26 cellular contexts compared by ENCODE assay signal in the genomic region with DNA sequence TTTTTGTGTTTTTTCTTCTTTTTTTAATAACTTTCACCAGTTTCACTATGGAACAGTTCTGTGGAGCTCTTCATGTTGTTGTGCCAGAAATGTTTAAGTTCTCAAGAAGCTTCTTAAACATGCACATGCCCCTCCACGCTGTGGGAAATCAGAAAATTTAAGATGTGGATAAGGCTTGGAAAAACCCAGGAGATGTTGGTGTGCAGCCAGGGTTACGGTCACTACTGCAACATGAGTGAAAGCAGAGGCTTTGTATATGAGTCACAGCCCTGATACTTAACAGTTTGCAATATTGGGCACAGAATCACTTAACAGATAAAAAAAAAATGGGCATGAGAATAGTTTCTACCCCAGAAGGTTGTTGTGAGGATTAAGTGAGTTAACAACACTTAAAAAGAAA.
DNase-seq lines count a peak whose midpoint lies in the region; ATAC-seq, FAIRE-seq and TF ChIP-seq lines count a peak whose summit lies in the region.
"Had no signal": no experiment of that assay in that cellular context is flagged by ENCODE, and none has a peak within 500 bp of the region (broad histone marks: within the 10 kb centered on the region; RNA-seq: fewer than 3 reads in every experiment).

No MANE protein-coding gene starts in this region.

- peak overlapping the region; percentile 66 for H3K27ac ChIP-seq in suprapubic skin
- H3K27ac ChIP-seq: BLaER1, coronary artery, foreskin keratinocyte, prostate gland, SJSA1, thyroid gland had no signal

- intact Hi-C loops in activated CD4-positive, alpha-beta memory T cell treated with anti-CD3 and anti-CD28 coated beads for 36 hours (cut with micrococcal nuclease) = no loop called here

- ATAC-seq in GM19452 (IDR thresholded peaks at IDR 0.05; ENCODE audit: unreplicated experiment) = no peak
- ATAC-seq: activated naive CD8-positive, alpha-beta T cell treated with anti-CD3 and anti-CD28 coated beads, Interleukin-2, amount 50 U/mL, for 24 hours; foreskin keratinocyte; Panc1; stimulated activated naive B cell treated with anti-CD40 and anti-IgM and Interleukin-4, amounts not matched to agents 10 μg/mL and 1 μg/mL and 100 μg/mL, for 72 hours had no signal

- TF ChIP-seq CTCF in BJ (IDR thresholded peaks at IDR 0.05; ENCODE audit: insufficient read depth, low read depth, low read length) (no peak), suprapubic skin (IDR thresholded peaks at IDR 0.05) (no peak)

- H3K9me3 ChIP-seq in suprapubic skin = peaks cover 2% of the 10 kb centered on the region
- H3K9me3 ChIP-seq: prostate gland, SJSA1, thyroid gland had no signal

- no peak for TF ChIP-seq POLR2A in suprapubic skin (IDR thresholded peaks at IDR 0.05)

- DNase-seq in BJ (ENCODE audit: low read depth) = peak; percentile 7
- peak; percentile 48 for DNase-seq in RPMI7951 (ENCODE audit: low read depth)
- DNase-seq in fibroblast of peridontal ligament (ENCODE audit: extremely low read depth) = peak; percentile 59
- no peak for DNase-seq in suprapubic skin (ENCODE audit: low spot score in 2 of 2)
- no peak for DNase-seq in GM19239 (ENCODE audit: insufficient read length, low spot score)
- no peak for DNase-seq in activated CD4-positive, alpha-beta memory T cell treated with anti-CD3 and anti-CD28 coated beads for 36 hours
- DNase-seq: activated CD8-positive, alpha-beta memory T cell treated with anti-CD3 and anti-CD28 coated beads, Interleukin-2, amount 50 U/mL, for 4 hours; activated naive CD8-positive, alpha-beta T cell treated with anti-CD3 and anti-CD28 coated beads, Interleukin-2, amount 50 U/mL, for 24 hours; DND-41; foreskin keratinocyte; NCI-H1417; NCI-H2081 treated with DMSO at 0.1 percent for 48 hours; NCI-H510A; stimulated activated CD4-positive, alpha-beta T cell treated with anti-CD3 and anti-CD28 coated beads, Interleukin-2, amount 100 ng/mL, for 48 hours; stimulated activated naive B cell treated with anti-CD40 and anti-IgM and Interleukin-4, amounts not matched to agents 10 μg/mL and 1 μg/mL and 100 μg/mL, for 72 hours; T-helper 2 cell had no signal

- H3K4me3 Mint-ChIP-seq in activated CD4-positive, alpha-beta memory T cell treated with anti-CD3 and anti-CD28 coated beads for 36 hours = no peak overlapping the region
- H3K4me3 Mint-ChIP-seq: activated naive CD8-positive, alpha-beta T cell treated with anti-CD3 and anti-CD28 coated beads, Interleukin-2, amount 50 U/mL, for 24 hours; stimulated activated naive B cell treated with anti-CD40 and anti-IgM and Interleukin-4, amounts not matched to agents 10 μg/mL and 1 μg/mL and 100 μg/mL, for 72 hours had no signal

- no peaks in the 10 kb centered on the region for H3K4me1 ChIP-seq in suprapubic skin
- H3K4me1 ChIP-seq: foreskin keratinocyte, prostate gland, SJSA1, thyroid gland had no signal

- no peaks in the 10 kb centered on the region for H3K4me1 Mint-ChIP-seq in activated CD4-positive, alpha-beta memory T cell treated with anti-CD3 and anti-CD28 coated beads for 36 hours (ENCODE audit: low read depth)
- H3K4me1 Mint-ChIP-seq: activated naive CD8-positive, alpha-beta T cell treated with anti-CD3 and anti-CD28 coated beads, Interleukin-2, amount 50 U/mL, for 24 hours; stimulated activated naive B cell treated with anti-CD40 and anti-IgM and Interleukin-4, amounts not matched to agents 10 μg/mL and 1 μg/mL and 100 μg/mL, for 72 hours had no signal

- CTCF ChIA-PET in BJ (lab: Yijun Ruan, JAX) = no interaction called here
- CTCF ChIA-PET in activated CD4-positive, alpha-beta memory T cell treated with anti-CD3 and anti-CD28 coated beads for 36 hours (lab: Charles Lee) = no interaction called here

- H3K27me3 Mint-ChIP-seq in activated CD4-positive, alpha-beta memory T cell treated with anti-CD3 and anti-CD28 coated beads for 36 hours = no peaks in the 10 kb centered on the region
- H3K27me3 Mint-ChIP-seq: activated naive CD8-positive, alpha-beta T cell treated with anti-CD3 and anti-CD28 coated beads, Interleukin-2, amount 50 U/mL, for 24 hours had no signal

- H3K9me3 Mint-ChIP-seq in activated CD4-positive, alpha-beta memory T cell treated with anti-CD3 and anti-CD28 coated beads for 36 hours = peaks cover 33% of the 10 kb centered on the region

- no peaks in the 10 kb centered on the region for H3K36me3 Mint-ChIP-seq in activated CD4-positive, alpha-beta memory T cell treated with anti-CD3 and anti-CD28 coated beads for 36 hours
- H3K36me3 Mint-ChIP-seq: stimulated activated naive B cell treated with anti-CD40 and anti-IgM and Interleukin-4, amounts not matched to agents 10 μg/mL and 1 μg/mL and 100 μg/mL, for 72 hours had no signal

- no peak overlapping the region for H3K27ac Mint-ChIP-seq in activated CD4-positive, alpha-beta memory T cell treated with anti-CD3 and anti-CD28 coated beads for 36 hours
- H3K27ac Mint-ChIP-seq: activated naive CD8-positive, alpha-beta T cell treated with anti-CD3 and anti-CD28 coated beads, Interleukin-2, amount 50 U/mL, for 24 hours; stimulated activated naive B cell treated with anti-CD40 and anti-IgM and Interleukin-4, amounts not matched to agents 10 μg/mL and 1 μg/mL and 100 μg/mL, for 72 hours had no signal

- H3K4me3 ChIP-seq in BJ (ENCODE audit: low read depth, low read length) = no peak overlapping the region
- no peak overlapping the region for H3K4me3 ChIP-seq in suprapubic skin
- H3K4me3 ChIP-seq: BLaER1, coronary artery, lung, prostate gland, SJSA1, thyroid gland had no signal

- POLR2A ChIA-PET in BJ (lab: Charles Lee) = no interaction called here
- POLR2A ChIA-PET in activated CD4-positive, alpha-beta memory T cell treated with anti-CD3 and anti-CD28 coated beads for 36 hours (lab: Charles Lee) = no interaction called here

- H3K36me3 ChIP-seq in BJ (ENCODE audit: control insufficient read depth, insufficient read depth, low read length) (no peaks in the 10 kb centered on the region), suprapubic skin (no peaks in the 10 kb centered on the region)
- H3K36me3 ChIP-seq: BLaER1, prostate gland, SJSA1, thyroid gland had no signal

- H3K27me3 ChIP-seq in BJ (ENCODE audit: control insufficient read depth, insufficient read depth, low read length) = no peaks in the 10 kb centered on the region
- no peaks in the 10 kb centered on the region for H3K27me3 ChIP-seq in suprapubic skin
- H3K27me3 ChIP-seq: BLaER1, foreskin keratinocyte, SJSA1, thyroid gland had no signal

- TF ChIP-seq EP300 in suprapubic skin (IDR thresholded peaks at IDR 0.05) = no peak

- no peak for FAIRE-seq in GM19239 (lab: Jason Lieb, UNC)
- FAIRE-seq: endometrium, H1 had no signal

- WGBS in suprapubic skin = 53% methylated on average over 2 of the region's 2 CpGs

Comparison
In these comparisons a context has a peak if more than half of its experiments do, and no peak if none do; other contexts are left out.
1. DNase-seq: peak in BJ (single experiment), RPMI7951 (single experiment) and fibroblast of peridontal ligament (single experiment); none in suprapubic skin (0 of 2), GM19239 (single experiment) and activated CD4-positive, alpha-beta memory T cell treated with anti-CD3 and anti-CD28 coated beads for 36 hours (single experiment).